ENCODE assay signal across 1 cellular context in genomic region chr17:81870155-81870977, GRCh38.
A peak's percentile ranks its signal among the peaks of the same experiment; 100 is the strongest.
TF ChIP-seq lines count a peak whose summit lies in the region.

No MANE protein-coding gene starts in this region.

TF ChIP-seq in HepG2, 621 proteins besides CTCF, POLR2A, EP300 and RAD21 (continued from another document and continues in another):
- TF ChIP-seq ZNF792 (CRISPR knock-in tag; IDR thresholded peaks at IDR 0.05) (no peak), ZNF780A (CRISPR knock-in tag; IDR thresholded peaks at IDR 0.05) (0 out of 2 replicates have a peak, but pooled peaks have one; percentile 65), ZNF274 (CRISPR knock-in tag; IDR thresholded peaks at IDR 0.05) (no peak; the same call in 1 of the 2 replicates), ZNF687 (CRISPR knock-in tag; IDR thresholded peaks at IDR 0.05) (peak; percentile 45; the same call in 1 of the 2 replicates), NCOA1 (CRISPR knock-in tag; IDR thresholded peaks at IDR 0.05) (no peak; the same call in 1 of the 2 replicates), SRY (CRISPR knock-in tag; IDR thresholded peaks at IDR 0.05) (peak; percentile 36), TAF1 (CRISPR knock-in tag; IDR thresholded peaks at IDR 0.05) (no peak), ATF5 (CRISPR knock-in tag; IDR thresholded peaks at IDR 0.05; ENCODE audit: low read depth) (no peak), FOXA1 (IDR thresholded peaks at IDR 0.05) (no peak), FOXA1 (CRISPR knock-in tag; IDR thresholded peaks at IDR 0.05) (no peak), ZNF598 (CRISPR knock-in tag; IDR thresholded peaks at IDR 0.05; ENCODE audit: borderline replicate concordance) (no peak), ZNF816 (CRISPR knock-in tag; IDR thresholded peaks at IDR 0.05; ENCODE audit: borderline replicate concordance) (no peak), TEAD2 (CRISPR knock-in tag; IDR thresholded peaks at IDR 0.05) (no peak), ELF3 (CRISPR knock-in tag; IDR thresholded peaks at IDR 0.05) (no peak), SOX6 (IDR thresholded peaks at IDR 0.05) (no peak), SOX6 (CRISPR knock-in tag; IDR thresholded peaks at IDR 0.05) (no peak; the same call in 1 of the 2 replicates), TBL1XR1 (IDR thresholded peaks at IDR 0.05; ENCODE audit: borderline replicate concordance, low read length, partially characterized antibody) (peak; percentile 29), ZSCAN20 (CRISPR knock-in tag; IDR thresholded peaks at IDR 0.05; ENCODE audit: borderline replicate concordance) (peak; percentile 48; the same call in 1 of the 2 replicates), ZNF3 (CRISPR knock-in tag; IDR thresholded peaks at IDR 0.05) (no peak), ZNF234 (CRISPR knock-in tag; conservative IDR thresholded peaks at IDR 0.05) (0 out of 2 replicates have a peak, but pooled peaks have one; percentile 71), IRF1 (CRISPR knock-in tag; IDR thresholded peaks at IDR 0.05; ENCODE audit: low read depth) (no peak), SRSF1 (optimal IDR thresholded peaks at IDR 0.05; ENCODE audit: low read depth, low read length) (no peak), ZNF652 (CRISPR knock-in tag; IDR thresholded peaks at IDR 0.05; ENCODE audit: borderline replicate concordance, low read depth) (no peak), FIP1L1 (IDR thresholded peaks at IDR 0.05; ENCODE audit: borderline replicate concordance, insufficient read depth, low read depth, low read length) (no peak), ZBTB14 (CRISPR knock-in tag; IDR thresholded peaks at IDR 0.05) (peak; percentile 30; the same call in 1 of the 2 replicates), AHR (CRISPR knock-in tag; IDR thresholded peaks at IDR 0.05) (0 out of 2 replicates have a peak, but pooled peaks have one; percentile 20), ZNF431 (CRISPR knock-in tag; IDR thresholded peaks at IDR 0.05; ENCODE audit: borderline replicate concordance, low read depth) (no peak), MXI1 (IDR thresholded peaks at IDR 0.05; ENCODE audit: borderline replicate concordance, low read depth, low read length) (no peak), NFE2L2 (IDR thresholded peaks at IDR 0.05; ENCODE audit: low read length) (no peak), MAFG (CRISPR knock-in tag; IDR thresholded peaks at IDR 0.05) (no peak), ZNF605 (CRISPR knock-in tag; IDR thresholded peaks at IDR 0.05) (no peak), PHF5A (CRISPR knock-in tag; IDR thresholded peaks at IDR 0.05; ENCODE audit: low read depth, unreplicated experiment) (no peak), ZNF800 (CRISPR knock-in tag; IDR thresholded peaks at IDR 0.05) (no peak), PCBP2 (optimal IDR thresholded peaks at IDR 0.05; ENCODE audit: low read depth, low read length, poor library complexity, severe bottlenecking) (no peak), NFYB (CRISPR knock-in tag; IDR thresholded peaks at IDR 0.05) (no peak; the same call in 1 of the 2 replicates), FOXO4 (CRISPR knock-in tag; conservative IDR thresholded peaks at IDR 0.05) (no peak), SPEN (CRISPR knock-in tag; IDR thresholded peaks at IDR 0.05; ENCODE audit: low read depth) (peak; percentile 66; the same call in 1 of the 2 replicates), ZNF746 (CRISPR knock-in tag; IDR thresholded peaks at IDR 0.05) (no peak), TFE3 (CRISPR knock-in tag; IDR thresholded peaks at IDR 0.05) (no peak)
- TF ChIP-seq, protein P1, sequence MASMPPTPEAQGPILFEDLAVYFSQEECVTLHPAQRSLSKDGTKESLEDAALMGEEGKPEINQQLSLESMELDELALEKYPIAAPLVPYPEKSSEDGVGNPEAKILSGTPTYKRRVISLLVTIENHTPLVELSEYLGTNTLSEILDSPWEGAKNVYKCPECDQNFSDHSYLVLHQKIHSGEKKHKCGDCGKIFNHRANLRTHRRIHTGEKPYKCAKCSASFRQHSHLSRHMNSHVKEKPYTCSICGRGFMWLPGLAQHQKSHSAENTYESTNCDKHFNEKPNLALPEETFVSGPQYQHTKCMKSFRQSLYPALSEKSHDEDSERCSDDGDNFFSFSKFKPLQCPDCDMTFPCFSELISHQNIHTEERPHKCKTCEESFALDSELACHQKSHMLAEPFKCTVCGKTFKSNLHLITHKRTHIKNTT (CRISPR knock-in tag; IDR thresholded peaks at IDR 0.05), result no peak
- TF ChIP-seq, protein P2, sequence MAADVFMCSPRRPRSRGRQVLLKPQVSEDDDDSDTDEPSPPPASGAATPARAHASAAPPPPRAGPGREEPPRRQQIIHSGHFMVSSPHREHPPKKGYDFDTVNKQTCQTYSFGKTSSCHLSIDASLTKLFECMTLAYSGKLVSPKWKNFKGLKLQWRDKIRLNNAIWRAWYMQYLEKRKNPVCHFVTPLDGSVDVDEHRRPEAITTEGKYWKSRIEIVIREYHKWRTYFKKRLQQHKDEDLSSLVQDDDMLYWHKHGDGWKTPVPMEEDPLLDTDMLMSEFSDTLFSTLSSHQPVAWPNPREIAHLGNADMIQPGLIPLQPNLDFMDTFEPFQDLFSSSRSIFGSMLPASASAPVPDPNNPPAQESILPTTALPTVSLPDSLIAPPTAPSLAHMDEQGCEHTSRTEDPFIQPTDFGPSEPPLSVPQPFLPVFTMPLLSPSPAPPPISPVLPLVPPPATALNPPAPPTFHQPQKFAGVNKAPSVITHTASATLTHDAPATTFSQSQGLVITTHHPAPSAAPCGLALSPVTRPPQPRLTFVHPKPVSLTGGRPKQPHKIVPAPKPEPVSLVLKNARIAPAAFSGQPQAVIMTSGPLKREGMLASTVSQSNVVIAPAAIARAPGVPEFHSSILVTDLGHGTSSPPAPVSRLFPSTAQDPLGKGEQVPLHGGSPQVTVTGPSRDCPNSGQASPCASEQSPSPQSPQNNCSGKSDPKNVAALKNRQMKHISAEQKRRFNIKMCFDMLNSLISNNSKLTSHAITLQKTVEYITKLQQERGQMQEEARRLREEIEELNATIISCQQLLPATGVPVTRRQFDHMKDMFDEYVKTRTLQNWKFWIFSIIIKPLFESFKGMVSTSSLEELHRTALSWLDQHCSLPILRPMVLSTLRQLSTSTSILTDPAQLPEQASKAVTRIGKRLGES (CRISPR knock-in tag; IDR thresholded peaks at IDR 0.05; ENCODE audit: borderline replicate concordance), result no peak
- TF ChIP-seq, protein P3, sequence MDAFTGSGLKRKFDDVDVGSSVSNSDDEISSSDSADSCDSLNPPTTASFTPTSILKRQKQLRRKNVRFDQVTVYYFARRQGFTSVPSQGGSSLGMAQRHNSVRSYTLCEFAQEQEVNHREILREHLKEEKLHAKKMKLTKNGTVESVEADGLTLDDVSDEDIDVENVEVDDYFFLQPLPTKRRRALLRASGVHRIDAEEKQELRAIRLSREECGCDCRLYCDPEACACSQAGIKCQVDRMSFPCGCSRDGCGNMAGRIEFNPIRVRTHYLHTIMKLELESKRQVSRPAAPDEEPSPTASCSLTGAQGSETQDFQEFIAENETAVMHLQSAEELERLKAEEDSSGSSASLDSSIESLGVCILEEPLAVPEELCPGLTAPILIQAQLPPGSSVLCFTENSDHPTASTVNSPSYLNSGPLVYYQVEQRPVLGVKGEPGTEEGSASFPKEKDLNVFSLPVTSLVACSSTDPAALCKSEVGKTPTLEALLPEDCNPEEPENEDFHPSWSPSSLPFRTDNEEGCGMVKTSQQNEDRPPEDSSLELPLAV (CRISPR knock-in tag; conservative IDR thresholded peaks at IDR 0.05; ENCODE audit: low read depth), result no peak
- TF ChIP-seq, protein P4, sequence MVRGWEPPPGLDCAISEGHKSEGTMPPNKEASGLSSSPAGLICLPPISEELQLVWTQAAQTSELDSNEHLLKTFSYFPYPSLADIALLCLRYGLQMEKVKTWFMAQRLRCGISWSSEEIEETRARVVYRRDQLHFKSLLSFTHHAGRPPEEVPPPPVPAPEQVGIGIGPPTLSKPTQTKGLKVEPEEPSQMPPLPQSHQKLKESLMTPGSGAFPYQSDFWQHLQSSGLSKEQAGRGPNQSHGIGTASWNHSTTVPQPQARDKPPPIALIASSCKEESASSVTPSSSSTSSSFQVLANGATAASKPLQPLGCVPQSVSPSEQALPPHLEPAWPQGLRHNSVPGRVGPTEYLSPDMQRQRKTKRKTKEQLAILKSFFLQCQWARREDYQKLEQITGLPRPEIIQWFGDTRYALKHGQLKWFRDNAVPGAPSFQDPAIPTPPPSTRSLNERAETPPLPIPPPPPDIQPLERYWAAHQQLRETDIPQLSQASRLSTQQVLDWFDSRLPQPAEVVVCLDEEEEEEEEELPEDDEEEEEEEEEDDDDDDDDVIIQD (CRISPR knock-in tag; IDR thresholded peaks at IDR 0.05; ENCODE audit: low read depth), result no peak
